In genomic region chr6:138426500-138427123, GRCh38 we compare ENCODE assay signal across 22 cellular contexts. TPM values are rescaled to one million over a fixed set of nuclear protein-coding genes. Genes with fewer than 3 reads are reported as not detected.
DNase-seq lines count a peak whose midpoint lies in the region; ATAC-seq, FAIRE-seq and TF ChIP-seq lines count a peak whose summit lies in the region.
"Had no signal": no experiment of that assay in that cellular context is flagged by ENCODE, and none has a peak within 500 bp of the region (broad histone marks: within the 10 kb centered on the region; RNA-seq: fewer than 3 reads in every experiment).

No MANE protein-coding gene starts in this region.

- no peak for ATAC-seq in Right ventricle myocardium inferior
- ATAC-seq in natural killer cell treated with Interleukin-12 subunit alpha and Interleukin-12 subunit beta and Interleukin-15 and Interleukin-18, amount 100 ng/mL, for 72 hours = no peak
- ATAC-seq: A549 had no signal

- H3K9me1 ChIP-seq in keratinocyte (ENCODE audit: control insufficient read depth, extremely low read depth, insufficient read depth, low read length) = no peaks in the 10 kb centered on the region

- peak; percentile 46 for FAIRE-seq in keratinocyte (lab: Jason Lieb, UNC)
- FAIRE-seq: A549, D721Med, G401.6, GM12892, GM18507 had no signal

- H3K27ac ChIP-seq in left ventricle myocardium inferior (replicated peaks) = peak overlapping the region; percentile 83
- no peak overlapping the region for H3K27ac ChIP-seq in keratinocyte (ENCODE audit: control insufficient read depth, insufficient read depth, low read length)
- H3K27ac ChIP-seq: A549, C4-2B, GM23248 had no signal

- H3K27ac Mint-ChIP-seq in natural killer cell treated with Interleukin-12 subunit alpha and Interleukin-12 subunit beta and Interleukin-15 and Interleukin-18, amount 100 ng/mL, for 72 hours = no peak overlapping the region
- H3K27ac Mint-ChIP-seq in chondrocyte (ENCODE audit: unreplicated experiment) = no peak overlapping the region
- H3K27ac Mint-ChIP-seq: CD4-positive, alpha-beta T cell; IgD-negative memory B cell had no signal

- H4K20me1 ChIP-seq in keratinocyte (ENCODE audit: control insufficient read depth, extremely low read depth, insufficient read depth, low read length) = no peaks in the 10 kb centered on the region

- H3K4me2 ChIP-seq in keratinocyte (ENCODE audit: control insufficient read depth, extremely low read depth, insufficient read depth, low read depth, low read length) = no peak overlapping the region
- H3K4me2 ChIP-seq: A549 had no signal

- no peak overlapping the region for H3K4me3 Mint-ChIP-seq in natural killer cell treated with Interleukin-12 subunit alpha and Interleukin-12 subunit beta and Interleukin-15 and Interleukin-18, amount 100 ng/mL, for 72 hours
- no peak overlapping the region for H3K4me3 Mint-ChIP-seq in chondrocyte (ENCODE audit: unreplicated experiment)
- H3K4me3 Mint-ChIP-seq: CD4-positive, alpha-beta T cell; IgD-negative memory B cell had no signal

- H3K9me3 Mint-ChIP-seq in natural killer cell treated with Interleukin-12 subunit alpha and Interleukin-12 subunit beta and Interleukin-15 and Interleukin-18, amount 100 ng/mL, for 72 hours = no peaks in the 10 kb centered on the region
- no peaks in the 10 kb centered on the region for H3K9me3 Mint-ChIP-seq in chondrocyte (ENCODE audit: low read depth)
- H3K9me3 Mint-ChIP-seq: CD4-positive, alpha-beta T cell; IgD-negative memory B cell had no signal

- H3K9me3 ChIP-seq in left ventricle myocardium inferior (replicated peaks) (no peaks in the 10 kb centered on the region), keratinocyte (ENCODE audit: control insufficient read depth, low read depth, low read length) (no peaks in the 10 kb centered on the region), HAP-1 (no peaks in the 10 kb centered on the region)
- H3K9me3 ChIP-seq: A549, Caco-2 had no signal

- no peak overlapping the region for H3K9ac ChIP-seq in keratinocyte (ENCODE audit: control insufficient read depth, extremely low read depth, insufficient read depth, low read length)
- H3K9ac ChIP-seq: GM23248 had no signal

- H3K27me3 Mint-ChIP-seq in natural killer cell treated with Interleukin-12 subunit alpha and Interleukin-12 subunit beta and Interleukin-15 and Interleukin-18, amount 100 ng/mL, for 72 hours = peaks cover 0 to 7% of the 10 kb centered on the region in 2 donors
- H3K27me3 Mint-ChIP-seq in chondrocyte (ENCODE audit: low read depth) = no peaks in the 10 kb centered on the region
- H3K27me3 Mint-ChIP-seq: CD4-positive, alpha-beta T cell had no signal

- peaks cover 4% of the 10 kb centered on the region in 2 donors for H3K4me1 Mint-ChIP-seq in natural killer cell treated with Interleukin-12 subunit alpha and Interleukin-12 subunit beta and Interleukin-15 and Interleukin-18, amount 100 ng/mL, for 72 hours (ENCODE audit: low read depth in 2 of 2)
- peaks cover 5% of the 10 kb centered on the region for H3K4me1 Mint-ChIP-seq in chondrocyte (ENCODE audit: low read depth)

- H3K27me3 ChIP-seq in left ventricle myocardium inferior (ENCODE audit: low read depth) (no peaks in the 10 kb centered on the region), keratinocyte (ENCODE audit: control insufficient read depth, extremely low read depth, insufficient read depth, low read length) (no peaks in the 10 kb centered on the region), HAP-1 (ENCODE audit: low read depth) (no peaks in the 10 kb centered on the region)

- intact Hi-C loops in left ventricle myocardium inferior (cut with micrococcal nuclease) (loop anchor here (5.0 kb wide), 1 partner anchor 161 kb away; no protein-coding TSS in a partner anchor), Right ventricle myocardium inferior (cut with DNase I) (loop anchor here (5.0 to 10.0 kb wide), 2 partner anchors 146 to 338 kb away; no protein-coding TSS in a partner anchor)

- H3K4me3 ChIP-seq in left ventricle myocardium inferior (no peak overlapping the region), keratinocyte (ENCODE audit: control insufficient read depth in 2 of 3, extremely low read depth in 1 of 3, insufficient read depth in 2 of 3, low read depth in 1 of 3, low read length in 3 of 3) (no peak overlapping the region), HAP-1 (no peak overlapping the region)
- H3K4me3 ChIP-seq: A549, GM23248 had no signal

- no peak overlapping the region for H2AFZ ChIP-seq in keratinocyte (ENCODE audit: control insufficient read depth, low read length)
- H2AFZ ChIP-seq: GM23248 had no signal

- in situ Hi-C loops in HAP-1 (cut with MboI; ENCODE audit: low sequenced_read_pairs) = no loop called here

- no peaks in the 10 kb centered on the region for H3K79me2 ChIP-seq in keratinocyte (ENCODE audit: control insufficient read depth, insufficient read depth, low read length)

- H3K4me1 ChIP-seq in left ventricle myocardium inferior (peaks cover 75% of the 10 kb centered on the region), keratinocyte (ENCODE audit: control insufficient read depth, extremely low read depth, insufficient read depth, low read length) (no peaks in the 10 kb centered on the region), HAP-1 (no peaks in the 10 kb centered on the region)
- H3K4me1 ChIP-seq: A549, Caco-2 had no signal

- H3K36me3 ChIP-seq in left ventricle myocardium inferior = peaks cover 14% of the 10 kb centered on the region
- peaks cover 20 to 34% of the 10 kb centered on the region in 2 experiments for H3K36me3 ChIP-seq in keratinocyte (ENCODE audit: control insufficient read depth in 2 of 2, extremely low read depth in 1 of 2, insufficient read depth in 2 of 2, low read length in 2 of 2)
- peaks cover 77% of the 10 kb centered on the region for H3K36me3 ChIP-seq in HAP-1 (replicated peaks)

- dilution Hi-C loops in keratinocyte (cut with MboI; ENCODE audit: extremely low pct_ligation_motif_present, low sequenced_read_pairs) = no loop called here

- DNase-seq in left ventricle myocardium inferior (no peak), Right ventricle myocardium inferior (ENCODE audit: missing footprints) (no peak), keratinocyte (ENCODE audit: low read depth, low spot score) (no peak), HAP-1 (ENCODE audit: low spot score in 2 of 2) (no peak), chondrocyte (ENCODE audit: low spot score) (no peak)
- no peak for DNase-seq in natural killer cell treated with Interleukin-12 subunit alpha and Interleukin-12 subunit beta and Interleukin-15 and Interleukin-18, amount 100 ng/mL, for 72 hours (ENCODE audit: low spot score)
- DNase-seq: AML-193; Caco-2; CD4-positive, alpha-beta T cell; GM23248; H7; KBM-7 had no signal

- TF ChIP-seq CTCF in left ventricle myocardium inferior (IDR thresholded peaks at IDR 0.05; ENCODE audit: borderline replicate concordance) (peak; percentile 14), keratinocyte (optimal IDR thresholded peaks at IDR 0.05 in 1 of 3, IDR thresholded peaks at IDR 0.05 in 1 of 3, conservative IDR thresholded peaks at IDR 0.05 in 1 of 3; ENCODE audit: extremely low read depth in 1 of 3, insufficient read depth in 2 of 3, low read length in 3 of 3) (no peak), chondrocyte (IDR thresholded peaks at IDR 0.05) (no peak)

- H3K36me3 Mint-ChIP-seq in natural killer cell treated with Interleukin-12 subunit alpha and Interleukin-12 subunit beta and Interleukin-15 and Interleukin-18, amount 100 ng/mL, for 72 hours = no peaks in the 10 kb centered on the region
- H3K36me3 Mint-ChIP-seq in chondrocyte (ENCODE audit: low read depth) = peaks cover 4% of the 10 kb centered on the region
- H3K36me3 Mint-ChIP-seq: IgD-negative memory B cell had no signal

TF ChIP-seq in PFSK-1, 5 proteins besides CTCF, POLR2A, EP300 and RAD21:
- TF ChIP-seq TAF1 (IDR thresholded peaks at IDR 0.05; ENCODE audit: borderline replicate concordance, insufficient read depth, low read length) (no peak), FOXP2 (optimal IDR thresholded peaks at IDR 0.05; ENCODE audit: borderline replicate concordance, extremely low read depth, extremely low read length, insufficient read depth) (no peak), POLR2AphosphoS5 (IDR thresholded peaks at IDR 0.05; ENCODE audit: low read depth, low read length) (peak; percentile 28)

RNA-seq across cellular contexts. Expression of gene HEBP2, which starts 22.6 kb away (rescaled TPM):
- 101 TPM for total RNA-seq in left ventricle myocardium inferior
- total RNA-seq in Right ventricle myocardium inferior = 103 TPM
- 106 TPM for polyA plus RNA-seq in PFSK-1 (2012; ENCODE audit: insufficient read length, low read depth)
- 13.2 to 41.9 TPM (median 25.8 TPM) in 3 replicates for polyA plus RNA-seq in keratinocyte
- 295 TPM for polyA plus RNA-seq in keratinocyte (2011; ENCODE audit: low read depth)
- 17.3 and 22.5 TPM in 2 replicates for polyA plus RNA-seq in keratinocyte (2011; cell fraction: cytosol; rRNA removed)
- polyA plus RNA-seq in keratinocyte (2011; cell fraction: nucleus; rRNA removed) = 7.0 and 9.8 TPM in 2 replicates
- 41.6 and 79.2 TPM in 2 replicates for polyA plus RNA-seq in keratinocyte (2012; ENCODE audit: low replicate concordance)
- 1.7 to 4.7 TPM (median 4.7 TPM) in 3 replicates for polyA minus RNA-seq in keratinocyte
- polyA minus RNA-seq in keratinocyte (2011; cell fraction: cytosol; rRNA and poly(A)+ RNA removed) = 19.8 TPM
- 1.9 and 2.9 TPM in 2 replicates for polyA minus RNA-seq in keratinocyte (2011; cell fraction: nucleus; rRNA and poly(A)+ RNA removed)
- 10 to 100 TPM; 14.4 to 17.2 TPM for total RNA-seq in natural killer cell treated with Interleukin-12 subunit alpha and Interleukin-12 subunit beta and Interleukin-15 and Interleukin-18, amount 100 ng/mL, for 72 hours
- total RNA-seq in chondrocyte = 28.2 to 43.7 TPM (median 42.5 TPM) in 3 replicates

RNA-seq across cellular contexts. Expression of gene SMIM28, which starts 48.9 kb away (rescaled TPM):
- total RNA-seq in left ventricle myocardium inferior (not detected), Right ventricle myocardium inferior (not detected), chondrocyte (not detected in 3 replicates)
- polyA plus RNA-seq in PFSK-1 (2012; ENCODE audit: insufficient read length, low read depth) = not detected
- polyA plus RNA-seq in keratinocyte = not detected in 3 replicates
- not detected for polyA plus RNA-seq in keratinocyte (2011; ENCODE audit: low read depth)
- not detected in 2 replicates for polyA plus RNA-seq in keratinocyte (2011; cell fraction: cytosol; rRNA removed)
- polyA plus RNA-seq in keratinocyte (2011; cell fraction: nucleus; rRNA removed) = not detected in 2 replicates
- not detected in 2 replicates for polyA plus RNA-seq in keratinocyte (2012; ENCODE audit: low replicate concordance)
- not detected in 3 replicates for polyA minus RNA-seq in keratinocyte
- polyA minus RNA-seq in keratinocyte (2011; cell fraction: cytosol; rRNA and poly(A)+ RNA removed) = not detected
- not detected in 2 replicates for polyA minus RNA-seq in keratinocyte (2011; cell fraction: nucleus; rRNA and poly(A)+ RNA removed)
- total RNA-seq in natural killer cell treated with Interleukin-12 subunit alpha and Interleukin-12 subunit beta and Interleukin-15 and Interleukin-18, amount 100 ng/mL, for 72 hours = not detected
- total RNA-seq: Caco-2; CD4-positive, alpha-beta T cell; GM23248; HT1080 had no signal
- polyA plus RNA-seq: A549, BJ, GM23248, IgD-negative memory B cell had no signal
